Comparison of ENCODE assay signal across 9 cellular contexts in genomic region chr19:53878786-53879144, GRCh38. TPM values are rescaled to one million over a fixed set of nuclear protein-coding genes. Genes with fewer than 3 reads are reported as not detected.
DNase-seq lines count a peak whose midpoint lies in the region; ATAC-seq and TF ChIP-seq lines count a peak whose summit lies in the region.
"Had no signal": no experiment of that assay in that cellular context is flagged by ENCODE, and none has a peak within 500 bp of the region (broad histone marks: within the 10 kb centered on the region; RNA-seq: fewer than 3 reads in every experiment).

No MANE protein-coding gene starts in this region.

- H3K9me3 Mint-ChIP-seq in osteocyte (ENCODE audit: unreplicated experiment), result no peaks in the 10 kb centered on the region

- TF ChIP-seq POLR2A in NB4 (IDR thresholded peaks at IDR 0.05; ENCODE audit: extremely low read depth, insufficient read length), result no peak

- CTCF ChIA-PET in BJ (lab: Yijun Ruan, JAX), result interaction anchor here (1.1 to 1.5 kb wide), 4 partner anchors 27 to 151 kb away, joined by 3 to 6 read pairs (median 4); no protein-coding TSS in a partner anchor

- no peak for TF ChIP-seq CTCF in BJ (IDR thresholded peaks at IDR 0.05; ENCODE audit: insufficient read depth, low read depth, low read length)
- no peak for TF ChIP-seq CTCF in NB4 (IDR thresholded peaks at IDR 0.05; ENCODE audit: low read depth, low read length)
- TF ChIP-seq CTCF in fibroblast of lung (conservative IDR thresholded peaks at IDR 0.05 in 1 of 2, IDR thresholded peaks at IDR 0.05 in 1 of 2; ENCODE audit: low read depth in 1 of 2, low read length in 2 of 2), result no peak
- no peak for TF ChIP-seq CTCF in osteocyte (IDR thresholded peaks at IDR 0.05)

- POLR2A ChIA-PET in BJ (lab: Charles Lee), result interaction anchor here (1.1 kb wide), 1 partner anchor 11 kb away, joined by 4 read pairs; the partner anchor contains the start of gene MYADM

- H3K27ac ChIP-seq in fibroblast of lung (ENCODE audit: insufficient read depth, low read length), result peak overlapping the region; percentile 31

- H3K4me3 ChIP-seq in BJ (ENCODE audit: low read depth, low read length) (peak overlapping the region; percentile 51), NB4 (ENCODE audit: low read depth, low read length) (peak overlapping the region; percentile 27), fibroblast of lung (replicated peaks in 1 of 4; ENCODE audit: control extremely low read depth in 1 of 4, insufficient read depth in 1 of 4, low read depth in 3 of 4, low read length in 4 of 4) (peak overlapping the region; percentile 69 to 79 (median 76))

- H3K9ac ChIP-seq in fibroblast of lung (ENCODE audit: insufficient read depth, low read length), result peak overlapping the region; percentile 53

- peak overlapping the region; percentile 83 for H3K27ac Mint-ChIP-seq in osteocyte (ENCODE audit: unreplicated experiment)

- no peak overlapping the region for H3K4me3 Mint-ChIP-seq in osteocyte (ENCODE audit: unreplicated experiment)

- DNase-seq in BJ (ENCODE audit: low read depth) (no peak), NB4 (ENCODE audit: low read depth) (no peak), fibroblast of lung (ENCODE audit: low read depth in 2 of 2) (peak in 1 of 2 donors; percentile 16), osteocyte (ENCODE audit: extremely low spot score, unreplicated experiment) (no peak), activated gamma-delta T cell (lab: John Stamatoyannopoulos, UW) (no peak), KBM-7 (no peak), COLO829 (ENCODE audit: low spot score) (no peak)
- DNase-seq: NCI-H2081 had no signal

- H2AFZ ChIP-seq in fibroblast of lung (ENCODE audit: low read length), result peak overlapping the region; percentile 85

- no peaks in the 10 kb centered on the region for H3K9me3 ChIP-seq in fibroblast of lung (ENCODE audit: control insufficient read depth, insufficient read depth, low read depth, low read length)

- H3K36me3 Mint-ChIP-seq in osteocyte (ENCODE audit: unreplicated experiment), result peaks cover 22% of the 10 kb centered on the region

- no peak for ATAC-seq in HG02588 (IDR thresholded peaks at IDR 0.05; ENCODE audit: unreplicated experiment)

- in situ Hi-C loops in KBM-7 (cut with MboI; ENCODE audit: low pct_unique_long_range_greater_than_20kb, low sequenced_read_pairs), result no loop called here

- H3K4me2 ChIP-seq in fibroblast of lung (ENCODE audit: extremely low read depth, insufficient read depth, low read length), result peak overlapping the region; percentile 94

- peaks cover 3% of the 10 kb centered on the region for H3K79me2 ChIP-seq in fibroblast of lung (ENCODE audit: control insufficient read depth, insufficient read depth, low read length)

- no peaks in the 10 kb centered on the region for H4K20me1 ChIP-seq in fibroblast of lung (ENCODE audit: control insufficient read depth, extremely low read depth, insufficient read depth, low read length)

- peaks cover 7% of the 10 kb centered on the region for H3K27me3 Mint-ChIP-seq in osteocyte (ENCODE audit: unreplicated experiment)

- peaks cover 13% of the 10 kb centered on the region for H3K27me3 ChIP-seq in BJ (ENCODE audit: control insufficient read depth, insufficient read depth, low read length)
- peaks cover 36% of the 10 kb centered on the region for H3K27me3 ChIP-seq in fibroblast of lung (ENCODE audit: control insufficient read depth, insufficient read depth, low read length)

- H3K36me3 ChIP-seq in BJ (ENCODE audit: control insufficient read depth, insufficient read depth, low read length) (peaks cover 12% of the 10 kb centered on the region), fibroblast of lung (ENCODE audit: control insufficient read depth, insufficient read depth, low read length) (peaks cover 7% of the 10 kb centered on the region)

- H3K4me1 ChIP-seq in fibroblast of lung (ENCODE audit: control insufficient read depth, extremely low read depth, insufficient read depth, low read length), result peaks cover 8% of the 10 kb centered on the region

- peaks cover 16% of the 10 kb centered on the region for H3K4me1 Mint-ChIP-seq in osteocyte (ENCODE audit: unreplicated experiment)

RNA-seq across cellular contexts. Expression of gene PRKCG, which starts 3.2 kb away (rescaled TPM):
- polyA plus RNA-seq in BJ (2011; rRNA removed), result not detected in 2 replicates
- polyA minus RNA-seq in BJ (2011; rRNA and poly(A)+ RNA removed), result not detected in 2 replicates
- total RNA-seq in fibroblast of lung, result not detected in 2 replicates
- polyA plus RNA-seq in fibroblast of lung, result not detected in 2 replicates
- polyA plus RNA-seq in fibroblast of lung (2012), result not detected in 2 replicates
- 0.11 TPM in 1 of 2 replicates, not detected in the other for polyA minus RNA-seq in fibroblast of lung (ENCODE audit: low replicate concordance)
- 0.21 and 0.30 TPM in 2 replicates for total RNA-seq in osteocyte

RNA-seq across cellular contexts. Expression of gene MYADM, which starts 11.1 kb away (rescaled TPM):
- polyA plus RNA-seq in BJ (2011; rRNA removed) (92.9 and 134 TPM in 2 replicates), fibroblast of lung (46.0 and 51.5 TPM in 2 replicates)
- polyA minus RNA-seq in BJ (2011; rRNA and poly(A)+ RNA removed), result 92.6 and 170 TPM in 2 replicates
- total RNA-seq in fibroblast of lung (3.1 and 9.1 TPM in 2 replicates), osteocyte (136 and 165 TPM in 2 replicates)
- polyA plus RNA-seq in fibroblast of lung (2012), result 138 and 198 TPM in 2 replicates
- polyA minus RNA-seq in fibroblast of lung (ENCODE audit: low replicate concordance), result 301 and 407 TPM in 2 replicates

RNA-seq across cellular contexts. Expression of gene CACNG7, which starts 30.3 kb away (rescaled TPM):
- polyA plus RNA-seq in BJ (2011; rRNA removed) (0.50 and 0.90 TPM in 2 replicates), fibroblast of lung (0.68 and 3.2 TPM in 2 replicates)
- 0.09 TPM in 1 of 2 replicates, not detected in the other for polyA minus RNA-seq in BJ (2011; rRNA and poly(A)+ RNA removed)
- total RNA-seq in fibroblast of lung (0.17 and 0.26 TPM in 2 replicates), osteocyte (not detected in 2 replicates)
- 0.56 and 2.8 TPM in 2 replicates for polyA plus RNA-seq in fibroblast of lung (2012)
- polyA minus RNA-seq in fibroblast of lung (ENCODE audit: low replicate concordance), result 0.27 and 6.6 TPM in 2 replicates

RNA-seq across cellular contexts. Expression of gene NLRP12, which starts 54.7 kb away (rescaled TPM):
- not detected in 2 replicates for polyA plus RNA-seq in BJ (2011; rRNA removed)
- 0.09 TPM in 1 of 2 replicates, not detected in the other for polyA minus RNA-seq in BJ (2011; rRNA and poly(A)+ RNA removed)
- total RNA-seq in fibroblast of lung, result under 0.01 TPM in 1 of 2 replicates, not detected in the other
- not detected in 2 replicates for polyA plus RNA-seq in fibroblast of lung
- polyA plus RNA-seq in fibroblast of lung (2012), result not detected in 2 replicates
- not detected in 2 replicates for polyA minus RNA-seq in fibroblast of lung (ENCODE audit: low replicate concordance)
- total RNA-seq in osteocyte, result not detected in 2 replicates

Comparison
In these comparisons a context has a peak if more than half of its experiments do, and no peak if none do; other contexts are left out.
1. RNA of gene MYADM, which starts 11.1 kb away (total RNA-seq): 136 to 165 TPM in osteocyte; 3.1 to 9.1 TPM in fibroblast of lung; every median in the first group is over 10 times any median in the second.
2. Peak in every context shown above with its lines, with median percentiles within 50 percentile points of each other: H3K4me3 ChIP-seq.